In genomic region chr17:11980813-11981212, GRCh38 we compare ENCODE assay signal across 1 cellular context.
TF ChIP-seq lines count a peak whose summit lies in the region.

No MANE protein-coding gene starts in this region.

TF ChIP-seq in K562, 482 proteins besides CTCF, POLR2A, EP300 and RAD21 (continued from another document):
- TF ChIP-seq ZNF282 (CRISPR knock-in tag; IDR thresholded peaks at IDR 0.05), result no peak
- TF ChIP-seq ZNF197 (CRISPR knock-in tag; IDR thresholded peaks at IDR 0.05; ENCODE audit: low read depth), result no peak
- TF ChIP-seq IRF9 (tag; IDR thresholded peaks at IDR 0.05), result no peak
- no peak for TF ChIP-seq E4F1 (CRISPR knock-in tag; IDR thresholded peaks at IDR 0.05; ENCODE audit: borderline replicate concordance)
- no peak for TF ChIP-seq ATF2 (CRISPR knock-in tag; IDR thresholded peaks at IDR 0.05)
- no peak for TF ChIP-seq IFI16 (CRISPR knock-in tag; IDR thresholded peaks at IDR 0.05)
- no peak for TF ChIP-seq E2F6 (IDR thresholded peaks at IDR 0.05; ENCODE audit: borderline replicate concordance in 1 of 2, extremely low read depth in 1 of 2, insufficient read depth in 1 of 2, insufficient read length in 1 of 2, low read depth in 1 of 2, low read length in 1 of 2, poor library complexity in 1 of 2, severe bottlenecking in 1 of 2)
- no peak for TF ChIP-seq ZNF444 (CRISPR knock-in tag; IDR thresholded peaks at IDR 0.05)
- TF ChIP-seq ZNF583 (CRISPR knock-in tag; IDR thresholded peaks at IDR 0.05), result no peak
- TF ChIP-seq TEAD4 (IDR thresholded peaks at IDR 0.05; ENCODE audit: low read length), result no peak
- TF ChIP-seq TEAD4 (CRISPR knock-in tag; IDR thresholded peaks at IDR 0.05; ENCODE audit: borderline replicate concordance), result no peak
- no peak for TF ChIP-seq HDAC3 (IDR thresholded peaks at IDR 0.05; ENCODE audit: borderline replicate concordance, partially characterized antibody)
- TF ChIP-seq KDM4B (IDR thresholded peaks at IDR 0.05; ENCODE audit: borderline replicate concordance in 2 of 2, low read depth in 1 of 2), result no peak
- TF ChIP-seq ELF1 (tag; IDR thresholded peaks at IDR 0.05), result no peak
- no peak for TF ChIP-seq MCM5 (IDR thresholded peaks at IDR 0.05; ENCODE audit: low read depth)
- TF ChIP-seq TCF15 (CRISPR knock-in tag; IDR thresholded peaks at IDR 0.05), result no peak
- no peak for TF ChIP-seq FOXJ2 (tag; IDR thresholded peaks at IDR 0.05)
- TF ChIP-seq CSDE1 (IDR thresholded peaks at IDR 0.05), result no peak
